ENCODE assay signal across 15 cellular contexts in the genomic region with DNA sequence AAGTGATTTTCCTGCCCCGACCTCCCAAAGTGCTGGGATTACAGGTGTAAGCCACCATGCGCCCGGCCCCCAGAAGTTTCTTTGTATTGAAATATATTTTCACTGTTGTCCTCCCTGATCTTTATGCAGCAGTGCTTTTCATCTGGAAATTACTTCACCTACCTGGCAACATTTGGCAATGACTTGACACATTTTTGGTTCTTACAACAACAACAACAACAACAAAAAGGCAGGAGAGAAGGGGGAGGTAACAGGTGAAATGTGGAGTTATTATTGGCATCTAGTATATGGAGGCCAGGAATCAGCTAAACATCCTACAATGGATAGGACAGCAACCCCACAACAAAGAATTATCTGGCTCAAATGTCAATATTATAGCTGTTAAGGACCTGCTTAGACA. TPM values are rescaled to one million over a fixed set of nuclear protein-coding genes. Genes with fewer than 3 reads are reported as not detected.
DNase-seq lines count a peak whose midpoint lies in the region; ATAC-seq and TF ChIP-seq lines count a peak whose summit lies in the region.
"Had no signal": no experiment of that assay in that cellular context is flagged by ENCODE, and none has a peak within 500 bp of the region (broad histone marks: within the 10 kb centered on the region; RNA-seq: fewer than 3 reads in every experiment).

No MANE protein-coding gene starts in this region.

- no peaks in the 10 kb centered on the region for H3K27me3 ChIP-seq in H9 (ENCODE audit: insufficient read depth, low read length)
- no peaks in the 10 kb centered on the region for H3K27me3 ChIP-seq in IMR-90 (ENCODE audit: control insufficient read depth, insufficient read depth, low read length)
- H3K27me3 ChIP-seq in right cardiac atrium (ENCODE audit: control insufficient read depth, insufficient read depth), result no peaks in the 10 kb centered on the region

- H3K36me3 ChIP-seq in IMR-90 (ENCODE audit: control insufficient read depth, insufficient read depth, low read length), result no peaks in the 10 kb centered on the region

- H3K4ac ChIP-seq in H9 (ENCODE audit: low read depth, low read length) (no peak overlapping the region), IMR-90 (ENCODE audit: low read depth, low read length) (no peak overlapping the region)

- H4K5ac ChIP-seq in H9 (ENCODE audit: insufficient read length, low read depth, low read length) (no peak overlapping the region), IMR-90 (ENCODE audit: low read depth, low read length) (no peak overlapping the region)

- no peak overlapping the region for H2AK9ac ChIP-seq in IMR-90 (replicated peaks; ENCODE audit: low read depth, low read length, poor library complexity)

- no peak overlapping the region for H3K18ac ChIP-seq in H9 (ENCODE audit: insufficient read length, low read depth, low read length)
- no peak overlapping the region for H3K18ac ChIP-seq in IMR-90 (ENCODE audit: low read depth, low read length)

- H3K4me3 ChIP-seq in IMR-90 (ENCODE audit: insufficient read depth, low read depth, low read length), result no peak overlapping the region
- no peak overlapping the region for H3K4me3 ChIP-seq in right cardiac atrium (ENCODE audit: low read length)

- TF ChIP-seq RAD21 in IMR-90 (IDR thresholded peaks at IDR 0.05; ENCODE audit: low read length), result no peak

- H3T11ph ChIP-seq in H9 (ENCODE audit: low read length), result no peak overlapping the region

- DNase-seq in H9 (no peak), IMR-90 (no peak), nephron progenitor cell (no peak), right cardiac atrium (no peak)
- no peak for DNase-seq in activated T-helper 1 cell treated with anti-CD3 and anti-CD28 coated beads, Interleukin-12 subunit alpha, Interleukin-12 subunit beta, Interleukin-2, Interleukin-4 antibody, amounts not matched to agents 30 ng/mL and 10 ng/mL and 1 ng/mL, durations not matched to agents 14 hours and 24 hours and 36 hours (ENCODE audit: low spot score)
- no peak for DNase-seq in stimulated activated CD4-positive, alpha-beta T cell treated with anti-CD3 and anti-CD28 coated beads, Interleukin-15, amount 100 ng/mL, for 24 hours
- DNase-seq: AML-193; CD4-positive, alpha-beta T cell; DMS153; DMS79; GDM1; GOT3; H7 had no signal

- BruUV-seq in IMR-90 (replicated peaks; lab: Mats Ljungman, UMichigan), result no TSS peak

- H3K36me3 Mint-ChIP-seq in H9 (ENCODE audit: insufficient read depth in 1 of 3, low read depth in 3 of 3) (peaks cover 7 to 19% (median 13%) of the 10 kb centered on the region in 3 experiments), nephron progenitor cell (ENCODE audit: low read depth) (peaks cover 33% of the 10 kb centered on the region)
- peaks cover 15% of the 10 kb centered on the region for H3K36me3 Mint-ChIP-seq in activated T-helper 1 cell treated with anti-CD3 and anti-CD28 coated beads, Interleukin-12 subunit alpha, Interleukin-12 subunit beta, Interleukin-2, Interleukin-4 antibody, amounts not matched to agents 30 ng/mL and 10 ng/mL and 1 ng/mL, durations not matched to agents 14 hours and 24 hours and 36 hours (ENCODE audit: low read depth)

- H4K8ac ChIP-seq in H9 (replicated peaks; ENCODE audit: insufficient read length, low read depth, low read length) (no peak overlapping the region), IMR-90 (ENCODE audit: low read depth in 2 of 2, low read length in 2 of 2) (no peak overlapping the region)

- H3K79me1 ChIP-seq in H9 (ENCODE audit: insufficient read depth, low read depth, low read length, poor library complexity, severe bottlenecking), result no peaks in the 10 kb centered on the region
- peaks cover 2 to 3% of the 10 kb centered on the region in 2 experiments; a peak in 3 of 4 replicates for H3K79me1 ChIP-seq in IMR-90 (ENCODE audit: low read depth in 1 of 2, low read length in 2 of 2)

- TF ChIP-seq CTCF in H9 (conservative IDR thresholded peaks at IDR 0.05) (no peak), IMR-90 (conservative IDR thresholded peaks at IDR 0.05; ENCODE audit: low read depth, low read length) (no peak), nephron progenitor cell (IDR thresholded peaks at IDR 0.05) (no peak)

- H3K4me1 ChIP-seq in H9 (ENCODE audit: insufficient read depth, low read length) (no peaks in the 10 kb centered on the region; the same call in 1 of the 2 replicates), IMR-90 (ENCODE audit: control insufficient read depth, insufficient read depth, low read length) (no peaks in the 10 kb centered on the region), right cardiac atrium (ENCODE audit: control insufficient read depth, insufficient read depth, low read length) (no peaks in the 10 kb centered on the region)

- no peak for TF ChIP-seq POLR2A in IMR-90 (IDR thresholded peaks at IDR 0.05; ENCODE audit: low read depth, low read length)

- intact Hi-C loops in IMR-90 (cut with micrococcal nuclease) (no loop called here), right cardiac atrium (cut with DNase I) (no loop called here)
- intact Hi-C loops in activated T-helper 1 cell treated with anti-CD3 and anti-CD28 coated beads, Interleukin-12 subunit alpha, Interleukin-12 subunit beta, Interleukin-2, Interleukin-4 antibody, amounts not matched to agents 30 ng/mL and 10 ng/mL and 1 ng/mL, durations not matched to agents 14 hours and 24 hours and 36 hours (cut with micrococcal nuclease), result no loop called here

- H2BK12ac ChIP-seq in H9 (ENCODE audit: insufficient read length, low read depth, low read length), result no peak overlapping the region

- H2AK5ac ChIP-seq in H9 (ENCODE audit: insufficient read length, low read length) (no peak overlapping the region), IMR-90 (ENCODE audit: low read depth, low read length) (no peak overlapping the region)

- H3K23me2 ChIP-seq in H9 (ENCODE audit: insufficient read length, low read depth, low read length, poor library complexity, severe bottlenecking), result no peaks in the 10 kb centered on the region

- H2AFZ ChIP-seq in H9 (ENCODE audit: low read length), result no peak overlapping the region
- H2AFZ ChIP-seq in IMR-90 (replicated peaks; ENCODE audit: low read length, poor library complexity), result no peak overlapping the region

- H3K9me1 ChIP-seq in IMR-90 (ENCODE audit: insufficient read depth, low read length), result peaks cover 6% of the 10 kb centered on the region; the same call in 1 of the 2 replicates

- H3K23ac ChIP-seq in H9 (ENCODE audit: insufficient read length, low read depth, low read length), result no peak overlapping the region
- H3K23ac ChIP-seq in IMR-90 (ENCODE audit: low read depth, low read length), result no peak overlapping the region

- no peak overlapping the region for H2BK120ac ChIP-seq in H9 (ENCODE audit: low read depth, low read length, poor library complexity, severe bottlenecking)
- no peak overlapping the region for H2BK120ac ChIP-seq in IMR-90 (ENCODE audit: low read depth, low read length)

- H3K4me3 Mint-ChIP-seq in H9, result no peak overlapping the region
- no peak overlapping the region for H3K4me3 Mint-ChIP-seq in nephron progenitor cell
- H3K4me3 Mint-ChIP-seq in activated T-helper 1 cell treated with anti-CD3 and anti-CD28 coated beads, Interleukin-12 subunit alpha, Interleukin-12 subunit beta, Interleukin-2, Interleukin-4 antibody, amounts not matched to agents 30 ng/mL and 10 ng/mL and 1 ng/mL, durations not matched to agents 14 hours and 24 hours and 36 hours, result no peak overlapping the region
- H3K4me3 Mint-ChIP-seq: CD4-positive, alpha-beta T cell had no signal

- ATAC-seq in IMR-90 (ENCODE audit: low read depth), result no peak
- ATAC-seq in right cardiac atrium, result no peak

- no peaks in the 10 kb centered on the region for H3K9me3 ChIP-seq in H9 (ENCODE audit: control insufficient read depth, low read depth, low read length)
- H3K9me3 ChIP-seq in IMR-90 (ENCODE audit: control insufficient read depth, insufficient read depth, low read length), result no peaks in the 10 kb centered on the region
- no peaks in the 10 kb centered on the region for H3K9me3 ChIP-seq in right cardiac atrium (ENCODE audit: control insufficient read depth, low read length)

- dilution Hi-C loops in IMR-90 (cut with HindIII; ENCODE audit: low sequenced_read_pairs, unreplicated experiment), result no loop called here

- POLR2A ChIA-PET in IMR-90 (lab: Charles Lee; ENCODE audit: unreplicated experiment), result no interaction called here

- peak overlapping the region in 2 of 3 experiments; percentile 28 to 48; a peak in 3 of 7 replicates for H3K27ac Mint-ChIP-seq in H9
- H3K27ac Mint-ChIP-seq in nephron progenitor cell, result peak overlapping the region; percentile 68
- H3K27ac Mint-ChIP-seq in activated T-helper 1 cell treated with anti-CD3 and anti-CD28 coated beads, Interleukin-12 subunit alpha, Interleukin-12 subunit beta, Interleukin-2, Interleukin-4 antibody, amounts not matched to agents 30 ng/mL and 10 ng/mL and 1 ng/mL, durations not matched to agents 14 hours and 24 hours and 36 hours, result no peak overlapping the region
- H3K27ac Mint-ChIP-seq: CD4-positive, alpha-beta T cell had no signal

- H3K9me3 Mint-ChIP-seq in H9 (no peaks in the 10 kb centered on the region; a peak in 1 of 5 replicates), nephron progenitor cell (peaks cover 7% of the 10 kb centered on the region)
- H3K9me3 Mint-ChIP-seq in activated T-helper 1 cell treated with anti-CD3 and anti-CD28 coated beads, Interleukin-12 subunit alpha, Interleukin-12 subunit beta, Interleukin-2, Interleukin-4 antibody, amounts not matched to agents 30 ng/mL and 10 ng/mL and 1 ng/mL, durations not matched to agents 14 hours and 24 hours and 36 hours, result no peaks in the 10 kb centered on the region
- H3K9me3 Mint-ChIP-seq: CD4-positive, alpha-beta T cell had no signal

- no peaks in the 10 kb centered on the region for H3K79me2 ChIP-seq in H9 (ENCODE audit: insufficient read depth, low read length)

- H3K4me1 Mint-ChIP-seq in H9 (peaks cover 9% of the 10 kb centered on the region in 2 experiments), nephron progenitor cell (no peaks in the 10 kb centered on the region)
- H3K4me1 Mint-ChIP-seq in activated T-helper 1 cell treated with anti-CD3 and anti-CD28 coated beads, Interleukin-12 subunit alpha, Interleukin-12 subunit beta, Interleukin-2, Interleukin-4 antibody, amounts not matched to agents 30 ng/mL and 10 ng/mL and 1 ng/mL, durations not matched to agents 14 hours and 24 hours and 36 hours (ENCODE audit: low read depth), result peaks cover 13% of the 10 kb centered on the region

- H3K27ac ChIP-seq in H9 (ENCODE audit: insufficient read length, low read depth, low read length), result no peak overlapping the region
- H3K27ac ChIP-seq in IMR-90 (ENCODE audit: insufficient read depth, low read length), result no peak overlapping the region
- no peak overlapping the region for H3K27ac ChIP-seq in right cardiac atrium (ENCODE audit: low read length)
- H3K27ac ChIP-seq: C4-2B, KMS-11 had no signal

- CTCF ChIA-PET in IMR-90 (lab: Yijun Ruan, JAX), result no interaction called here

- H3K56ac ChIP-seq in H9 (ENCODE audit: insufficient read length, low read depth, low read length), result no peak overlapping the region
- no peak overlapping the region for H3K56ac ChIP-seq in IMR-90 (ENCODE audit: extremely low read depth, insufficient read depth, low read length)

- H4K20me1 ChIP-seq in H9 (ENCODE audit: control insufficient read depth, insufficient read depth, insufficient read length) (no peaks in the 10 kb centered on the region), IMR-90 (ENCODE audit: insufficient read depth, low read length) (no peaks in the 10 kb centered on the region)

- no peaks in the 10 kb centered on the region for H3K27me3 Mint-ChIP-seq in H9 (ENCODE audit: low read depth)
- H3K27me3 Mint-ChIP-seq in nephron progenitor cell (ENCODE audit: low read depth, poor library complexity), result no peaks in the 10 kb centered on the region
- no peaks in the 10 kb centered on the region for H3K27me3 Mint-ChIP-seq in activated T-helper 1 cell treated with anti-CD3 and anti-CD28 coated beads, Interleukin-12 subunit alpha, Interleukin-12 subunit beta, Interleukin-2, Interleukin-4 antibody, amounts not matched to agents 30 ng/mL and 10 ng/mL and 1 ng/mL, durations not matched to agents 14 hours and 24 hours and 36 hours (ENCODE audit: insufficient read depth)
- H3K27me3 Mint-ChIP-seq: CD4-positive, alpha-beta T cell had no signal

- H3K4me2 ChIP-seq in H9 (ENCODE audit: insufficient read depth, insufficient read length, low read length) (no peak overlapping the region), IMR-90 (ENCODE audit: low read depth, low read length) (no peak overlapping the region)
- H3K4me2 ChIP-seq: KMS-11 had no signal

- H3K9ac ChIP-seq in H9 (ENCODE audit: extremely low read depth, insufficient read length, low read length) (no peak overlapping the region), IMR-90 (ENCODE audit: low read depth, low read length) (no peak overlapping the region)
- H3K9ac ChIP-seq: KMS-11 had no signal

- H3K14ac ChIP-seq in H9 (ENCODE audit: insufficient read depth, low read length) (no peak overlapping the region), IMR-90 (replicated peaks; ENCODE audit: low read depth, low read length) (no peak overlapping the region)

- WGBS in H9 (ENCODE audit: extremely low coverage, insufficient read length, low lambda C conversion rate), result no CpG with 5 or more reads among the region's 3 CpGs
- no CpG with 5 or more reads among the region's 3 CpGs for WGBS in IMR-90 (ENCODE audit: extremely low coverage in 2 of 2, insufficient read length in 1 of 2), 2 experiments
- 95% methylated on average over 3 of the region's 3 CpGs for WGBS in right cardiac atrium

- no peak overlapping the region for H2BK20ac ChIP-seq in H9 (ENCODE audit: low read depth, low read length, poor library complexity, severe bottlenecking)
- no peak overlapping the region for H2BK20ac ChIP-seq in IMR-90 (ENCODE audit: low read depth, low read length)

- H4K91ac ChIP-seq in H9 (ENCODE audit: insufficient read length, low read depth, low read length) (no peak overlapping the region), IMR-90 (ENCODE audit: insufficient read depth, low read depth, low read length) (no peak overlapping the region)

- H2BK5ac ChIP-seq in H9 (ENCODE audit: insufficient read length, low read length) (no peak overlapping the region), IMR-90 (ENCODE audit: low read depth, low read length, poor library complexity, severe bottlenecking) (no peak overlapping the region)

- in situ Hi-C loops in IMR-90 (cut with MboI; ENCODE audit: low sequenced_read_pairs), result no loop called here

- H2BK15ac ChIP-seq in H9 (ENCODE audit: low read depth, low read length) (no peak overlapping the region), IMR-90 (ENCODE audit: low read depth, low read length) (no peak overlapping the region)

RNA-seq across cellular contexts. Expression of a gene that starts 13.9 kb away (rescaled TPM):
- total RNA-seq in H9 (2021), result 9.1 and 11.9 TPM in 2 replicates
- total RNA-seq in IMR-90 (2012; rRNA removed), result 7.0 and 10.3 TPM in 2 replicates
- polyA plus RNA-seq in IMR-90 (2012; rRNA removed), result 1.7 TPM in 2 replicates
- polyA plus RNA-seq in IMR-90 (2012; cell fraction: cytosol; rRNA removed), result 0.55 and 0.57 TPM in 2 replicates
- polyA plus RNA-seq in IMR-90 (2012; cell fraction: nucleus; rRNA removed; ENCODE audit: low replicate concordance), result 1.1 and 2.7 TPM in 2 replicates
- 15.8 and 18.3 TPM in 2 replicates for total RNA-seq in activated T-helper 1 cell treated with anti-CD3 and anti-CD28 coated beads, Interleukin-12 subunit alpha, Interleukin-12 subunit beta, Interleukin-2, Interleukin-4 antibody, amounts not matched to agents 30 ng/mL and 10 ng/mL and 1 ng/mL, durations not matched to agents 14 hours and 24 hours and 36 hours
- total RNA-seq in right cardiac atrium, result 1 to 10 TPM; 2.9 to 4.1 (median 3.9) TPM
- 1.9 TPM for polyA plus RNA-seq in right cardiac atrium

RNA-seq across cellular contexts. Expression of a gene that starts 15.3 kb away (rescaled TPM):
- 154 and 157 TPM in 2 replicates for total RNA-seq in H9 (2021)
- total RNA-seq in IMR-90 (2012; rRNA removed), result 8.6 and 31.1 TPM in 2 replicates
- 40.2 and 45.3 TPM in 2 replicates for polyA plus RNA-seq in IMR-90 (2012; rRNA removed)
- 3.9 and 7.7 TPM in 2 replicates for polyA plus RNA-seq in IMR-90 (2012; cell fraction: cytosol; rRNA removed)
- polyA plus RNA-seq in IMR-90 (2012; cell fraction: nucleus; rRNA removed; ENCODE audit: low replicate concordance), result 2.7 and 24.7 TPM in 2 replicates
- total RNA-seq in activated T-helper 1 cell treated with anti-CD3 and anti-CD28 coated beads, Interleukin-12 subunit alpha, Interleukin-12 subunit beta, Interleukin-2, Interleukin-4 antibody, amounts not matched to agents 30 ng/mL and 10 ng/mL and 1 ng/mL, durations not matched to agents 14 hours and 24 hours and 36 hours, result 58.0 and 59.3 TPM in 2 replicates
- total RNA-seq in right cardiac atrium, result 10 to 100 TPM; 81.4 to 91.9 (median 87.8) TPM
- 189 TPM for polyA plus RNA-seq in right cardiac atrium
